In the genomic region with DNA sequence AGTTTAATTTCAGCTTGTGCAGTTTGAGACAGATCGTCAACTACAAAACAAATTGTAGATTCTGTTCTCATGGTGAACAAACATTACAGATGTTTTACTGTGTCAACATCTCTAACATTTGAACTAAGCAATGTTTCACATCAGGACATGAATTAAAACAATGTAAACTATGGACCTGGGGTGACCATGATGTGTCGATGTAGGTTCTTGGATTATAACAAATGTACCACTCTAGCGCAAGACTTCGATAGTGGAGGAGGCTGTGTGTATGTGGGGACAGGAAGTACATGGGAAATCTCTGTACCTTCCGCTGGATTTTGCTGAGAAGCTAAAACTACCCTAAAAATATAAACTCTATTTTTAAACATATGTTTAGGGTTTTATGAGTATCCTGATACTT, we compare ENCODE assay signal across 9 cellular contexts. TPM values are rescaled to one million over a fixed set of nuclear protein-coding genes. Genes with fewer than 3 reads are reported as not detected.
DNase-seq lines count a peak whose midpoint lies in the region; ATAC-seq, FAIRE-seq and TF ChIP-seq lines count a peak whose summit lies in the region.
"Had no signal": no experiment of that assay in that cellular context is flagged by ENCODE, and none has a peak within 500 bp of the region (broad histone marks: within the 10 kb centered on the region; RNA-seq: fewer than 3 reads in every experiment).

No MANE protein-coding gene starts in this region.

- no peaks in the 10 kb centered on the region for H3F3A ChIP-seq in OCI-LY1 (ENCODE audit: insufficient read depth, low read length)

- H2AFZ ChIP-seq in OCI-LY1 (ENCODE audit: low read length) (no peak overlapping the region), parathyroid adenoma (no peak overlapping the region)

- H3K79me2 ChIP-seq in OCI-LY1 (ENCODE audit: insufficient read depth, low read length) (peaks cover 54% of the 10 kb centered on the region), parathyroid adenoma (peaks cover 15% of the 10 kb centered on the region)

- H3K9me2 ChIP-seq in OCI-LY1 (ENCODE audit: low read depth, low read length), result no peaks in the 10 kb centered on the region

- TF ChIP-seq POLR2A in GM12892 (IDR thresholded peaks at IDR 0.05; ENCODE audit: low read depth, low read length), result no peak

- H3K9me3 ChIP-seq in OCI-LY1 (ENCODE audit: low read length), result no peaks in the 10 kb centered on the region
- H3K9me3 ChIP-seq in parathyroid adenoma (ENCODE audit: control insufficient read depth, low read length), result no peaks in the 10 kb centered on the region

- H3K9ac ChIP-seq in OCI-LY1 (ENCODE audit: low read length) (peak overlapping the region; percentile 71), parathyroid adenoma (no peak overlapping the region)

- H3K4me2 ChIP-seq in OCI-LY1 (ENCODE audit: low read length) (peak overlapping the region; percentile 85), parathyroid adenoma (ENCODE audit: low read length) (peak overlapping the region; percentile 59)

- H3K4me3 ChIP-seq in OCI-LY1 (ENCODE audit: low read depth, low read length, poor library complexity, severe bottlenecking) (peak overlapping the region; percentile 69), parathyroid adenoma (ENCODE audit: low read depth, low read length) (no peak overlapping the region)

- peaks cover 57% of the 10 kb centered on the region for H3K4me1 ChIP-seq in OCI-LY1 (ENCODE audit: insufficient read depth, low read length, severe bottlenecking)
- H3K4me1 ChIP-seq in parathyroid adenoma, result peaks cover 2% of the 10 kb centered on the region

- no peaks in the 10 kb centered on the region for H4K20me1 ChIP-seq in OCI-LY1 (ENCODE audit: insufficient read depth, low read length)

- FAIRE-seq in GM12892 (lab: Jason Lieb, UNC) (peak; percentile 95), D721Med (lab: Jason Lieb, UNC) (no peak)

- H3K27ac ChIP-seq in OCI-LY1 (ENCODE audit: low read depth, low read length, poor library complexity, severe bottlenecking) (peak overlapping the region; percentile 64), parathyroid adenoma (peak overlapping the region; percentile 86)

- H3K27me3 ChIP-seq in OCI-LY1 (ENCODE audit: insufficient read depth, low read length) (no peaks in the 10 kb centered on the region), parathyroid adenoma (ENCODE audit: control insufficient read depth, insufficient read depth, low read length) (no peaks in the 10 kb centered on the region)

- DNase-seq in GM12892 (ENCODE audit: insufficient read length), result no peak
- peak; percentile 46 for DNase-seq in dermis blood vessel endothelial cell
- DNase-seq in NCI-H2107 treated with DMSO at 0.1 percent for 48 hours (lab: John Stamatoyannopoulos, UW; ENCODE audit: unreplicated experiment), result no peak
- no peak for DNase-seq in stimulated activated CD8-positive, alpha-beta memory T cell treated with anti-CD3 and anti-CD28 coated beads, Interleukin-4, amount 100 ng/mL, for 48 hours
- DNase-seq in D721Med (ENCODE audit: insufficient read length, low spot score), result no peak
- DNase-seq: activated gamma-delta T cell treated with Interleukin-2 at 50 U/mL for 16 hours had no signal

- no peaks in the 10 kb centered on the region for H3K36me3 ChIP-seq in OCI-LY1 (ENCODE audit: insufficient read depth, low read length)
- no peaks in the 10 kb centered on the region for H3K36me3 ChIP-seq in parathyroid adenoma (ENCODE audit: control insufficient read depth, insufficient read depth, low read length)

- TF ChIP-seq CTCF in OCI-LY1 (IDR thresholded peaks at IDR 0.05; ENCODE audit: low read length) (no peak), parathyroid adenoma (IDR thresholded peaks at IDR 0.05) (no peak), D721Med (IDR thresholded peaks at IDR 0.05; ENCODE audit: insufficient read depth, missing control alignments) (no peak)

- no peak for ATAC-seq in GM19397 (IDR thresholded peaks at IDR 0.05; ENCODE audit: unreplicated experiment)

RNA-seq across cellular contexts. Expression of gene HIVEP2, which starts 17.1 kb away (rescaled TPM):
- 4.5 TPM for polyA plus RNA-seq in GM12892 (2012; ENCODE audit: missing spikeins)
- 10.6 and 11.7 TPM in 2 replicates for total RNA-seq in dermis blood vessel endothelial cell
